Comparison of ENCODE assay signal across 8 cellular contexts in genomic region chr21:45140346-45140940, GRCh38.
DNase-seq lines count a peak whose midpoint lies in the region; ATAC-seq and TF ChIP-seq lines count a peak whose summit lies in the region.

No MANE protein-coding gene starts in this region.

- H3K4me1 Mint-ChIP-seq in brain: peaks cover 38% of the 10 kb centered on the region

- H3K9me3 ChIP-seq in HEK293 (ENCODE audit: control insufficient read depth, insufficient read depth, low read depth, low read length) (no peaks in the 10 kb centered on the region), spleen (no peaks in the 10 kb centered on the region)

- no peak for TF ChIP-seq POLR2A in spleen (IDR thresholded peaks at IDR 0.05)

- no peak for ATAC-seq in HG02970 (IDR thresholded peaks at IDR 0.05; ENCODE audit: low FRiP score, unreplicated experiment)

- H3K27ac ChIP-seq in HEK293 (ENCODE audit: extremely low read depth, low read depth, low read length) (no peak overlapping the region), spleen (no peak overlapping the region)

- POLR2A ChIA-PET in HEK293 (lab: Yijun Ruan, JAX): interaction anchor here (1.0 kb wide), 1 partner anchor 147 kb away, joined by 4 read pairs; the partner anchor contains the start of gene POFUT2

- DNase-seq in DMS79 treated with DMSO at 0.1 percent for 48 hours (lab: John Stamatoyannopoulos, UW): peak; percentile 61
- peak; percentile 53 for DNase-seq in NCI-H2029 treated with DMSO at 0.1 percent for 48 hours (lab: John Stamatoyannopoulos, UW)
- DNase-seq in T-helper 2 cell: peak in 4 of 5 experiments; percentile 22 to 88 (median 34)
- peak; percentile 90 for DNase-seq in iPS DF 19.7 (ENCODE audit: low read depth, low spot score)
- peak; percentile 86 for DNase-seq in spleen

- no peaks in the 10 kb centered on the region for H3K36me3 ChIP-seq in HEK293 (ENCODE audit: control insufficient read depth in 2 of 2, insufficient read depth in 1 of 2, low read length in 2 of 2)
- peaks cover 0 to 29% (median 6%) of the 10 kb centered on the region in 6 donors for H3K36me3 ChIP-seq in spleen

- CTCF ChIA-PET in HEK293 (lab: Yijun Ruan, JAX): interaction anchor here (0.5 to 8.0 kb wide), 92 partner anchors 9 to 1063 kb away, joined by 3 to 333 read pairs (median 4); partner anchors contain the start of genes POFUT2 and SLX9

- intact Hi-C loops in spleen (cut with DNase I; ENCODE audit: low total_unique reads): loop anchor here (5.0 kb wide), 1 partner anchor 297 kb away; no protein-coding TSS in a partner anchor

- WGBS in spleen, 5 donors: 24 to 28% (median 28%) methylated on average over 8 to 9 of the region's 9 CpGs

- peaks cover 3% of the 10 kb centered on the region for H3K36me3 Mint-ChIP-seq in brain

- no peaks in the 10 kb centered on the region for H3K27me3 Mint-ChIP-seq in brain

- no peaks in the 10 kb centered on the region for H3K27me3 ChIP-seq in spleen (replicated peaks in 1 of 7)

- H3K4me1 ChIP-seq in HEK293 (ENCODE audit: control insufficient read depth, insufficient read depth, low read length) (no peaks in the 10 kb centered on the region), spleen (peaks cover 0 to 49% (median 15%) of the 10 kb centered on the region in 6 donors)

- H3K4me3 Mint-ChIP-seq in brain: no peak overlapping the region

- H3K4me3 ChIP-seq in HEK293 (ENCODE audit: low read depth, low read length): no peak overlapping the region
- H3K4me3 ChIP-seq in spleen: no peak overlapping the region

- no peaks in the 10 kb centered on the region for H3K9me3 Mint-ChIP-seq in brain

- TF ChIP-seq CTCF in HEK293 (tag by site-specific recombination; IDR thresholded peaks at IDR 0.05) (peak; percentile 98), brain (conservative IDR thresholded peaks at IDR 0.05) (peak; percentile 97 to 98), spleen (IDR thresholded peaks at IDR 0.05 in 8 of 11, conservative IDR thresholded peaks at IDR 0.05 in 3 of 11) (peak; percentile 64 to 91 (median 82))

- peak overlapping the region in 3 of 5 experiments; percentile 22 to 49 (median 41) for H3K27ac Mint-ChIP-seq in brain

TF ChIP-seq in HEK293, 187 proteins besides CTCF, POLR2A, EP300 and RAD21 (continues in another document):
- TF ChIP-seq ZNF18 (tag by site-specific recombination; IDR thresholded peaks at IDR 0.05) (peak; percentile 66; the same call in 1 of the 2 replicates), ZNF10 (tag by site-specific recombination; IDR thresholded peaks at IDR 0.05) (no peak), ZNF394 (tag by site-specific recombination; IDR thresholded peaks at IDR 0.05; ENCODE audit: borderline replicate concordance) (0 out of 2 replicates have a peak, but pooled peaks have one; percentile 16), ZNF24 (tag by site-specific recombination; IDR thresholded peaks at IDR 0.05) (no peak), HOXA7 (CRISPR knock-in tag; IDR thresholded peaks at IDR 0.05; ENCODE audit: borderline replicate concordance) (no peak), ZNF280C (tag by site-specific recombination; IDR thresholded peaks at IDR 0.05) (no peak), ZNF768 (tag by site-specific recombination; IDR thresholded peaks at IDR 0.05) (no peak), WT1 (tag by site-specific recombination; IDR thresholded peaks at IDR 0.05) (no peak), ZFP3 (tag by site-specific recombination; IDR thresholded peaks at IDR 0.05; ENCODE audit: low read depth) (no peak), KLF16 (tag by site-specific recombination; IDR thresholded peaks at IDR 0.05) (no peak), ZIC2 (tag by site-specific recombination; IDR thresholded peaks at IDR 0.05) (no peak), ZBTB17 (tag by site-specific recombination; IDR thresholded peaks at IDR 0.05) (peak; percentile 40; the same call in 1 of the 2 replicates)
- TF ChIP-seq, protein P1, sequence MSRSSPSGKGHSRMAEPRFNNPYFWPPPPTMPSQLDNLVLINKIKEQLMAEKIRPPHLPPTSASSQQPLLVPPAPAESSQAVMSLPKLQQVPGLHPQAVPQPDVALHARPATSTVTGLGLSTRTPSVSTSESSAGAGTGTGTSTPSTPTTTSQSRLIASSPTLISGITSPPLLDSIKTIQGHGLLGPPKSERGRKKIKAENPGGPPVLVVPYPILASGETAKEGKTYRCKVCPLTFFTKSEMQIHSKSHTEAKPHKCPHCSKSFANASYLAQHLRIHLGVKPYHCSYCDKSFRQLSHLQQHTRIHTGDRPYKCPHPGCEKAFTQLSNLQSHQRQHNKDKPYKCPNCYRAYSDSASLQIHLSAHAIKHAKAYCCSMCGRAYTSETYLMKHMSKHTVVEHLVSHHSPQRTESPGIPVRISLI (tag by site-specific recombination; IDR thresholded peaks at IDR 0.05): no peak
- TF ChIP-seq, protein P2, sequence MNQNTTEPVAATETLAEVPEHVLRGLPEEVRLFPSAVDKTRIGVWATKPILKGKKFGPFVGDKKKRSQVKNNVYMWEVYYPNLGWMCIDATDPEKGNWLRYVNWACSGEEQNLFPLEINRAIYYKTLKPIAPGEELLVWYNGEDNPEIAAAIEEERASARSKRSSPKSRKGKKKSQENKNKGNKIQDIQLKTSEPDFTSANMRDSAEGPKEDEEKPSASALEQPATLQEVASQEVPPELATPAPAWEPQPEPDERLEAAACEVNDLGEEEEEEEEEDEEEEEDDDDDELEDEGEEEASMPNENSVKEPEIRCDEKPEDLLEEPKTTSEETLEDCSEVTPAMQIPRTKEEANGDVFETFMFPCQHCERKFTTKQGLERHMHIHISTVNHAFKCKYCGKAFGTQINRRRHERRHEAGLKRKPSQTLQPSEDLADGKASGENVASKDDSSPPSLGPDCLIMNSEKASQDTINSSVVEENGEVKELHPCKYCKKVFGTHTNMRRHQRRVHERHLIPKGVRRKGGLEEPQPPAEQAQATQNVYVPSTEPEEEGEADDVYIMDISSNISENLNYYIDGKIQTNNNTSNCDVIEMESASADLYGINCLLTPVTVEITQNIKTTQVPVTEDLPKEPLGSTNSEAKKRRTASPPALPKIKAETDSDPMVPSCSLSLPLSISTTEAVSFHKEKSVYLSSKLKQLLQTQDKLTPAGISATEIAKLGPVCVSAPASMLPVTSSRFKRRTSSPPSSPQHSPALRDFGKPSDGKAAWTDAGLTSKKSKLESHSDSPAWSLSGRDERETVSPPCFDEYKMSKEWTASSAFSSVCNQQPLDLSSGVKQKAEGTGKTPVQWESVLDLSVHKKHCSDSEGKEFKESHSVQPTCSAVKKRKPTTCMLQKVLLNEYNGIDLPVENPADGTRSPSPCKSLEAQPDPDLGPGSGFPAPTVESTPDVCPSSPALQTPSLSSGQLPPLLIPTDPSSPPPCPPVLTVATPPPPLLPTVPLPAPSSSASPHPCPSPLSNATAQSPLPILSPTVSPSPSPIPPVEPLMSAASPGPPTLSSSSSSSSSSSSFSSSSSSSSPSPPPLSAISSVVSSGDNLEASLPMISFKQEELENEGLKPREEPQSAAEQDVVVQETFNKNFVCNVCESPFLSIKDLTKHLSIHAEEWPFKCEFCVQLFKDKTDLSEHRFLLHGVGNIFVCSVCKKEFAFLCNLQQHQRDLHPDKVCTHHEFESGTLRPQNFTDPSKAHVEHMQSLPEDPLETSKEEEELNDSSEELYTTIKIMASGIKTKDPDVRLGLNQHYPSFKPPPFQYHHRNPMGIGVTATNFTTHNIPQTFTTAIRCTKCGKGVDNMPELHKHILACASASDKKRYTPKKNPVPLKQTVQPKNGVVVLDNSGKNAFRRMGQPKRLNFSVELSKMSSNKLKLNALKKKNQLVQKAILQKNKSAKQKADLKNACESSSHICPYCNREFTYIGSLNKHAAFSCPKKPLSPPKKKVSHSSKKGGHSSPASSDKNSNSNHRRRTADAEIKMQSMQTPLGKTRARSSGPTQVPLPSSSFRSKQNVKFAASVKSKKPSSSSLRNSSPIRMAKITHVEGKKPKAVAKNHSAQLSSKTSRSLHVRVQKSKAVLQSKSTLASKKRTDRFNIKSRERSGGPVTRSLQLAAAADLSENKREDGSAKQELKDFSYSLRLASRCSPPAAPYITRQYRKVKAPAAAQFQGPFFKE (tag by site-specific recombination; IDR thresholded peaks at IDR 0.05; ENCODE audit: borderline replicate concordance): no peak
- TF ChIP-seq, protein P3, sequence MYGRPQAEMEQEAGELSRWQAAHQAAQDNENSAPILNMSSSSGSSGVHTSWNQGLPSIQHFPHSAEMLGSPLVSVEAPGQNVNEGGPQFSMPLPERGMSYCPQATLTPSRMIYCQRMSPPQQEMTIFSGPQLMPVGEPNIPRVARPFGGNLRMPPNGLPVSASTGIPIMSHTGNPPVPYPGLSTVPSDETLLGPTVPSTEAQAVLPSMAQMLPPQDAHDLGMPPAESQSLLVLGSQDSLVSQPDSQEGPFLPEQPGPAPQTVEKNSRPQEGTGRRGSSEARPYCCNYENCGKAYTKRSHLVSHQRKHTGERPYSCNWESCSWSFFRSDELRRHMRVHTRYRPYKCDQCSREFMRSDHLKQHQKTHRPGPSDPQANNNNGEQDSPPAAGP (tag by site-specific recombination; IDR thresholded peaks at IDR 0.05): no peak

Comparison
In these comparisons a context has a peak if more than half of its experiments do, and no peak if none do; other contexts are left out.
1. DNase-seq: peak in every context shown above with its lines; median percentile 90 in iPS DF 19.7; 86 in spleen; 61 in DMS79 treated with DMSO at 0.1 percent for 48 hours; 53 in NCI-H2029 treated with DMSO at 0.1 percent for 48 hours; 34 in T-helper 2 cell.